In genomic region chr21:44299458-44300261, GRCh38 we compare ENCODE assay signal across 8 cellular contexts. TPM values are rescaled to one million over a fixed set of nuclear protein-coding genes. Genes with fewer than 3 reads are reported as not detected.
DNase-seq lines count a peak whose midpoint lies in the region; ATAC-seq and TF ChIP-seq lines count a peak whose summit lies in the region.

Gene PFKL (plus strand): TSS chr21:44300053. CDS start chr21:44300106, 53 bp downstream.

- H3K9me3 ChIP-seq in adrenal gland (replicated peaks in 1 of 3) (no peaks in the 10 kb centered on the region), cardiac muscle cell (ENCODE audit: low read depth) (no peaks in the 10 kb centered on the region), parathyroid adenoma (ENCODE audit: control insufficient read depth, low read length) (no peaks in the 10 kb centered on the region)

- DNase-seq in D341Med (ENCODE audit: low spot score) = peak; percentile 90
- DNase-seq in HUDEP-2 (lab: John Stamatoyannopoulos, UW; ENCODE audit: unreplicated experiment in 76 of 76) = peak in 59 of 76 experiments; percentile 8 to 79 (median 54)
- DNase-seq in SW480 (ENCODE audit: low spot score) = peak; percentile 48
- DNase-seq in adrenal gland = peak; percentile 48 to 72 (median 62)
- peak; percentile 62 to 81 for DNase-seq in cardiac muscle cell (ENCODE audit: low read depth in 1 of 2, low spot score in 1 of 2)
- peak; percentile 76 for DNase-seq in ureter (ENCODE audit: low spot score)

- peak in 1 of 2 donors; percentile 24 for TF ChIP-seq POLR2A in adrenal gland (IDR thresholded peaks at IDR 0.05)

- 1 to 2% (median 1%) methylated on average over 21 to 94 of the region's 94 CpGs for WGBS in adrenal gland, 4 donors

- TF ChIP-seq CTCF in adrenal gland (IDR thresholded peaks at IDR 0.05) (no peak), cardiac muscle cell (IDR thresholded peaks at IDR 0.05; ENCODE audit: low read depth, low read length) (no peak), parathyroid adenoma (IDR thresholded peaks at IDR 0.05) (no peak)

- H3K4me2 ChIP-seq in parathyroid adenoma (ENCODE audit: low read length) = peak within 1 kb of the TSS; percentile 94

- peaks cover 8 to 28% of the 10 kb centered on the region in 2 donors for H3K4me1 ChIP-seq in adrenal gland (replicated peaks in 1 of 2)
- peaks cover 11% of the 10 kb centered on the region for H3K4me1 ChIP-seq in cardiac muscle cell (ENCODE audit: low read depth)
- peaks cover 3% of the 10 kb centered on the region for H3K4me1 ChIP-seq in parathyroid adenoma

- peak within 1 kb of the TSS; percentile 15 to 86 (median 53) for H3K4me3 ChIP-seq in adrenal gland
- peak within 1 kb of the TSS; percentile 98 for H3K4me3 ChIP-seq in cardiac muscle cell
- peak within 1 kb of the TSS; percentile 70 for H3K4me3 ChIP-seq in parathyroid adenoma (ENCODE audit: low read depth, low read length)

- H3K27me3 ChIP-seq in adrenal gland (no peaks in the 10 kb centered on the region), cardiac muscle cell (no peaks in the 10 kb centered on the region), parathyroid adenoma (ENCODE audit: control insufficient read depth, insufficient read depth, low read length) (no peaks in the 10 kb centered on the region)

- H3K79me2 ChIP-seq in parathyroid adenoma = no peaks in the 10 kb centered on the region

- H3K27ac ChIP-seq in adrenal gland (peak within 1 kb of the TSS; percentile 48 to 92 (median 83)), cardiac muscle cell (peak within 1 kb of the TSS; percentile 85), parathyroid adenoma (peak within 1 kb of the TSS; percentile 79)

- H3K36me3 ChIP-seq in adrenal gland (replicated peaks in 1 of 2) (no peaks in the 10 kb centered on the region), cardiac muscle cell (no peaks in the 10 kb centered on the region), parathyroid adenoma (ENCODE audit: control insufficient read depth, insufficient read depth, low read length) (no peaks in the 10 kb centered on the region)

- intact Hi-C loops in adrenal gland (cut with DNase I) = loop anchor here in 1 of 2 donors (5.0 kb wide), 1 partner anchor 38 kb away; the partner anchor contains the start of gene CFAP410

- H3K9ac ChIP-seq in parathyroid adenoma = peak within 1 kb of the TSS; percentile 53

- H2AFZ ChIP-seq in parathyroid adenoma = peak within 1 kb of the TSS; percentile 86

- ATAC-seq in GM21367 (IDR thresholded peaks at IDR 0.05; ENCODE audit: unreplicated experiment) = peak; percentile 42

RNA-seq across cellular contexts. Expression of gene PFKL, which starts in this region (rescaled TPM):
- total RNA-seq in adrenal gland (100 to 1,000 TPM in 4 of 8 donors, 10 to 100 TPM in 4; 61.1 to 123 (median 95.3) TPM), cardiac muscle cell (197 and 213 TPM in 2 replicates), ureter (163 TPM)
- polyA plus RNA-seq in adrenal gland (100 to 1,000 TPM in 1 of 3 donors, 10 to 100 TPM in 2; 16.6 to 123 (median 98.0) TPM), cardiac muscle cell (204 and 281 TPM in 2 replicates)

Comparison
In these comparisons a context has a peak if more than half of its experiments do, and no peak if none do; other contexts are left out.
1. Peak in every context shown above with its lines: DNase-seq, ATAC-seq, H3K4me3 ChIP-seq and H3K27ac ChIP-seq.